Comparison of ENCODE assay signal across 8 cellular contexts in genomic region chr20:8305449-8305978, GRCh38.
DNase-seq lines count a peak whose midpoint lies in the region; ATAC-seq and TF ChIP-seq lines count a peak whose summit lies in the region.

No MANE protein-coding gene starts in this region.

- ATAC-seq in GM19397 (IDR thresholded peaks at IDR 0.05; ENCODE audit: unreplicated experiment) = peak; percentile 80
- peak; percentile 97 for ATAC-seq in HG03442 (IDR thresholded peaks at IDR 0.05; ENCODE audit: unreplicated experiment)
- ATAC-seq in PC-3 = peak; percentile 61; the same call in 1 of the 2 replicates
- peak; percentile 95 for ATAC-seq in activated T-helper 17 cell treated with anti-CD3 and anti-CD28 coated beads, Interleukin-2, amount 50 U/mL, for 72 hours (replicated peaks)
- peak in 1 of 4 donors; percentile 38 for ATAC-seq in heart left ventricle

- no peaks in the 10 kb centered on the region for H3K27me3 Mint-ChIP-seq in activated T-helper 17 cell treated with anti-CD3 and anti-CD28 coated beads, Interleukin-2, amount 50 U/mL, for 72 hours

- no peaks in the 10 kb centered on the region for H3K9me2 ChIP-seq in PC-3 (replicated peaks; ENCODE audit: low read length)

- H2AFZ ChIP-seq in PC-3 (ENCODE audit: low read length) = 0 out of 2 replicates have a peak overlapping the region, but pooled peaks have one; percentile 31

- no peaks in the 10 kb centered on the region for H3K9me3 Mint-ChIP-seq in activated T-helper 17 cell treated with anti-CD3 and anti-CD28 coated beads, Interleukin-2, amount 50 U/mL, for 72 hours

- no peak overlapping the region for H3K9ac ChIP-seq in PC-3 (ENCODE audit: low read length)

- POLR2A ChIA-PET in PC-3 (lab: Charles Lee; ENCODE audit: unreplicated experiment) = no interaction called here

- TF ChIP-seq CTCF in PC-3 (conservative IDR thresholded peaks at IDR 0.05; ENCODE audit: low read depth, low read length) = peak; percentile 92
- TF ChIP-seq CTCF in heart left ventricle (IDR thresholded peaks at IDR 0.05) = peak; percentile 25 to 58 (median 52)

- H3F3A ChIP-seq in PC-3 (ENCODE audit: low read length, unreplicated experiment) = no peaks in the 10 kb centered on the region

- H3K9me3 ChIP-seq in PC-3 (ENCODE audit: low read length) = no peaks in the 10 kb centered on the region
- no peaks in the 10 kb centered on the region for H3K9me3 ChIP-seq in heart left ventricle

- H3K4me2 ChIP-seq in PC-3 (ENCODE audit: low read length) = no peak overlapping the region

- CTCF ChIA-PET in PC-3 (lab: Charles Lee) = no interaction called here

- no peaks in the 10 kb centered on the region for H3K4me1 Mint-ChIP-seq in activated T-helper 17 cell treated with anti-CD3 and anti-CD28 coated beads, Interleukin-2, amount 50 U/mL, for 72 hours

- no peak overlapping the region for H3K27ac Mint-ChIP-seq in activated T-helper 17 cell treated with anti-CD3 and anti-CD28 coated beads, Interleukin-2, amount 50 U/mL, for 72 hours

- H4K20me1 ChIP-seq in PC-3 (ENCODE audit: low read length) = no peaks in the 10 kb centered on the region

- H3K36me3 ChIP-seq in PC-3 (ENCODE audit: low read depth, low read length) = no peaks in the 10 kb centered on the region
- H3K36me3 ChIP-seq in heart left ventricle = no peaks in the 10 kb centered on the region

- WGBS in heart left ventricle, 4 donors = 56 to 69% (median 58%) methylated on average over 11 of the region's 11 CpGs

- H3K4me3 ChIP-seq in PC-3 (ENCODE audit: low read length) = no peak overlapping the region
- H3K4me3 ChIP-seq in heart left ventricle = no peak overlapping the region

- no peaks in the 10 kb centered on the region for H3K79me2 ChIP-seq in PC-3 (ENCODE audit: low read length)

- H3K4me1 ChIP-seq in PC-3 (ENCODE audit: insufficient read depth, low read length) (no peaks in the 10 kb centered on the region), heart left ventricle (peaks cover 0 to 14% (median 2%) of the 10 kb centered on the region in 12 donors)

- BruUV-seq in PC-3 (replicated peaks; lab: Mats Ljungman, UMichigan) = no TSS peak

- no peak overlapping the region for H3K27ac ChIP-seq in PC-3 (ENCODE audit: low read length)
- H3K27ac ChIP-seq in heart left ventricle = no peak overlapping the region

- DNase-seq in COR-L47 (lab: John Stamatoyannopoulos, UW) (peak; percentile 25), PC-3 (peak; percentile 81), heart left ventricle (peak in 4 of 5 donors; percentile 11 to 56 (median 39)), T1000 (lab: John Stamatoyannopoulos, UW) (no peak)
- peak; percentile 3 to 21 for DNase-seq in stimulated activated CD4-positive, alpha-beta T cell treated with anti-CD3 and anti-CD28 coated beads, Interleukin-15, amount 100 ng/mL, for 1 hour (ENCODE audit: low read depth in 1 of 2, low spot score in 1 of 2)

- no peak overlapping the region for H3K4me3 Mint-ChIP-seq in activated T-helper 17 cell treated with anti-CD3 and anti-CD28 coated beads, Interleukin-2, amount 50 U/mL, for 72 hours

- TF ChIP-seq POLR2A in heart left ventricle (IDR thresholded peaks at IDR 0.05) = no peak

- intact Hi-C loops in PC-3 (cut with micrococcal nuclease) (loop anchor here (5.0 to 10.0 kb wide), 2 partner anchors 261 to 417 kb away; no protein-coding TSS in a partner anchor), heart left ventricle (cut with DNase I) (loop anchor here in 5 of 10 donors (5.0 to 10.0 kb wide), 2 partner anchors 171 to 173 kb away; partner anchors contain the start of gene PLCB1 (in 5 of the 5))

- H3K36me3 Mint-ChIP-seq in activated T-helper 17 cell treated with anti-CD3 and anti-CD28 coated beads, Interleukin-2, amount 50 U/mL, for 72 hours (ENCODE audit: low read depth) = no peaks in the 10 kb centered on the region

- H3K27me3 ChIP-seq in PC-3 (ENCODE audit: low read length) = peaks cover 47% of the 10 kb centered on the region; the same call in 1 of the 2 replicates
- no peaks in the 10 kb centered on the region for H3K27me3 ChIP-seq in heart left ventricle
